In genomic region chr19:49453013-49453756, GRCh38 we compare ENCODE assay signal across 8 cellular contexts. TPM values are rescaled to one million over a fixed set of nuclear protein-coding genes. Genes with fewer than 3 reads are reported as not detected.
DNase-seq lines count a peak whose midpoint lies in the region; ATAC-seq and TF ChIP-seq lines count a peak whose summit lies in the region.

ALDH16A1 (plus strand) TSS chr19:49453225; CDS start chr19:49453332, 107 bp downstream.

- peak within 1 kb of the TSS; percentile 92 for H3K4me3 Mint-ChIP-seq in activated T-cell treated with anti-CD3 and anti-CD28 coated beads, Interleukin-2, amount 50 U/mL, for 4 hours

- H3K36me3 ChIP-seq in Panc1 (ENCODE audit: control insufficient read depth, insufficient read depth, low read length) (no peaks in the 10 kb centered on the region; the same call in 1 of the 2 replicates), esophagus (ENCODE audit: control insufficient read depth in 2 of 2, insufficient read depth in 2 of 2, low read length in 1 of 2) (peaks cover 5% of the 10 kb centered on the region in 2 donors), muscle layer of duodenum (ENCODE audit: control insufficient read depth in 1 of 2, insufficient read depth in 2 of 2, low read length in 2 of 2) (peaks cover 0 to 17% of the 10 kb centered on the region in 2 donors)

- H3K9me3 ChIP-seq in Panc1 (ENCODE audit: control insufficient read depth, insufficient read depth, low read depth, low read length) (no peaks in the 10 kb centered on the region), esophagus (ENCODE audit: control insufficient read depth in 2 of 2, insufficient read depth in 1 of 2, low read depth in 1 of 2, low read length in 1 of 2) (no peaks in the 10 kb centered on the region), muscle layer of duodenum (ENCODE audit: control insufficient read depth in 1 of 2, low read length in 2 of 2) (no peaks in the 10 kb centered on the region)

- ATAC-seq in GM21723 (IDR thresholded peaks at IDR 0.05; ENCODE audit: unreplicated experiment) (peak; percentile 79), Panc1 (peak; percentile 95)
- peak; percentile 89 to 94 for ATAC-seq in activated T-cell treated with anti-CD3 and anti-CD28 coated beads, Interleukin-2, amount 50 U/mL, for 4 hours

- H3K9me3 Mint-ChIP-seq in activated T-cell treated with anti-CD3 and anti-CD28 coated beads, Interleukin-2, amount 50 U/mL, for 4 hours: no peaks in the 10 kb centered on the region

- DNase-seq in DMS53 (lab: John Stamatoyannopoulos, UW) (peak; percentile 98), KG1 (lab: John Stamatoyannopoulos, UW) (peak; percentile 100), Panc1 (ENCODE audit: low read depth, low spot score) (peak; percentile 75)
- DNase-seq in activated T-cell treated with anti-CD3 and anti-CD28 coated beads, Interleukin-2, amount 50 U/mL, for 4 hours: peak; percentile 97
- peak; percentile 95 to 97 for DNase-seq in stimulated activated CD8-positive, alpha-beta memory T cell treated with anti-CD3 and anti-CD28 coated beads, Interleukin-7, amount 100 ng/mL, for 4 hours (ENCODE audit: low read depth in 2 of 2)

- POLR2A ChIA-PET in Panc1 (lab: Charles Lee): interaction anchor here (0.6 kb wide), 2 partner anchors 83 to 222 kb away, joined by 3 to 4 read pairs; no protein-coding TSS in a partner anchor

- H3K27ac ChIP-seq in Panc1 (ENCODE audit: low read length): peak within 1 kb of the TSS; percentile 99
- H3K27ac ChIP-seq in esophagus (ENCODE audit: low read depth in 2 of 2, low read length in 1 of 2): peak within 1 kb of the TSS; percentile 97 to 100
- H3K27ac ChIP-seq in muscle layer of duodenum (ENCODE audit: low read length): peak within 1 kb of the TSS; percentile 88

- intact Hi-C loops in Panc1 (cut with micrococcal nuclease; ENCODE audit: unreplicated experiment): no loop called here

- no peak for TF ChIP-seq CTCF in Panc1 (IDR thresholded peaks at IDR 0.05)

- BruUV-seq in Panc1 (replicated peaks; lab: Mats Ljungman, UMichigan): no TSS peak

- H3K27me3 Mint-ChIP-seq in activated T-cell treated with anti-CD3 and anti-CD28 coated beads, Interleukin-2, amount 50 U/mL, for 4 hours (ENCODE audit: low read depth): no peaks in the 10 kb centered on the region

- H3K4me1 ChIP-seq in Panc1 (ENCODE audit: control insufficient read depth, insufficient read depth, low read length) (no peaks in the 10 kb centered on the region; the same call in 1 of the 2 replicates), esophagus (ENCODE audit: control insufficient read depth in 2 of 2, insufficient read depth in 2 of 2, low read length in 1 of 2) (no peaks in the 10 kb centered on the region), muscle layer of duodenum (ENCODE audit: control insufficient read depth in 1 of 2, insufficient read depth in 2 of 2, low read length in 2 of 2) (peaks cover 0 to 25% of the 10 kb centered on the region in 2 donors)

- CTCF ChIA-PET in Panc1 (lab: Charles Lee): interaction anchor here (0.6 kb wide), 3 partner anchors 74 to 308 kb away, joined by 3 to 6 read pairs (median 3); partner anchors contain the start of genes RCN3 and SCAF1

- in situ Hi-C loops in Panc1 (cut with HindIII; ENCODE audit: low pct_unique_long_range_greater_than_20kb, low sequenced_read_pairs): no loop called here

- H3K27me3 ChIP-seq in Panc1 (ENCODE audit: control insufficient read depth, insufficient read depth, low read length): no peaks in the 10 kb centered on the region
- H3K27me3 ChIP-seq in esophagus (ENCODE audit: control insufficient read depth in 1 of 2, insufficient read depth in 2 of 2, low read length in 2 of 2): no peaks in the 10 kb centered on the region
- no peaks in the 10 kb centered on the region for H3K27me3 ChIP-seq in muscle layer of duodenum (ENCODE audit: low read depth, low read length)

- peaks cover 14% of the 10 kb centered on the region for H3K36me3 Mint-ChIP-seq in activated T-cell treated with anti-CD3 and anti-CD28 coated beads, Interleukin-2, amount 50 U/mL, for 4 hours (ENCODE audit: insufficient read depth)

- WGBS in esophagus, 2 donors: 0% methylated on average over 62 to 66 of the region's 66 CpGs

- H3K4me3 ChIP-seq in Panc1 (ENCODE audit: low read depth in 2 of 2, low read length in 2 of 2): peak within 1 kb of the TSS; percentile 77 to 96
- H3K4me3 ChIP-seq in esophagus (ENCODE audit: low read depth in 1 of 2, low read length in 2 of 2): peak within 1 kb of the TSS; percentile 75 to 84
- peak within 1 kb of the TSS; percentile 90 to 96 for H3K4me3 ChIP-seq in muscle layer of duodenum (ENCODE audit: low read depth in 1 of 2, low read length in 2 of 2)

- peaks cover 46% of the 10 kb centered on the region for H3K4me1 Mint-ChIP-seq in activated T-cell treated with anti-CD3 and anti-CD28 coated beads, Interleukin-2, amount 50 U/mL, for 4 hours (ENCODE audit: low read depth)

RNA-seq across cellular contexts. Expression of gene ALDH16A1, which starts in this region (rescaled TPM):
- total RNA-seq in Panc1 (2021; ENCODE audit: unreplicated experiment): 19.6 TPM
- polyA plus RNA-seq in Panc1 (2012; ENCODE audit: insufficient read length): 31.7 TPM
- 10 to 100 TPM; 35.4 to 42.9 (median 35.8) TPM for total RNA-seq in activated T-cell treated with anti-CD3 and anti-CD28 coated beads, Interleukin-2, amount 50 U/mL, for 4 hours
- polyA plus RNA-seq in esophagus: 10 to 100 TPM; 29.4 to 29.9 TPM

Comparison
In these comparisons a context has a peak if more than half of its experiments do, and no peak if none do; other contexts are left out.
1. Peak in every context shown above with its lines: DNase-seq, ATAC-seq, H3K4me3 ChIP-seq and H3K27ac ChIP-seq.